In the genomic region with DNA sequence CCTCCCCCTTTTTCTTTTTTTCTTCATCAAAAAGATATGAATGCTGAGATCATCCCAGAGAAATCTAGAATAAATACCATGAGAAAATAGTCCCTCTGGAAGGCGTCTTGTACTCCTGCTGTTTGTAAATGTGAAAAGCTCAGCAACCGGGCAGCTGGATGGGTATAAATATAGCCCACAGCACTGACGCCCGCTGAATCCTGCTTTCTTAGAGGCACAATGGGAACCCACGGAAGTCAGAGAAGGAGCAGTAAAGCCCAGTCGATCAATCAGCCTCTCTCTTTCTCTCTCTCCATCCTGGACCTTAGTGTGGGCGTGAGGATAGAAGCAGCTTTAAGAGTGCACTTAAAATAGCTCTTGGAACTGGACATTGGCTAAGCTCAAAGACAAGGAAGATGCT, we compare ENCODE assay signal across 14 cellular contexts.
A peak's percentile ranks its signal among the peaks of the same experiment; 100 is the strongest.
DNase-seq lines count a peak whose midpoint lies in the region; ATAC-seq and TF ChIP-seq lines count a peak whose summit lies in the region.
"Had no signal": no experiment of that assay in that cellular context is flagged by ENCODE, and none has a peak within 500 bp of the region (broad histone marks: within the 10 kb centered on the region; RNA-seq: fewer than 3 reads in every experiment).

No MANE protein-coding gene starts in this region.

- intact Hi-C loops in CD4-positive, alpha-beta T cell (cut with DNase I, micrococcal nuclease) = no loop called here

- H3K9ac ChIP-seq in BLaER1 treated with 17β-estradiol and CSF1 and Interleukin-3, amounts not matched to agents 10 nM and 100 nM = peak overlapping the region; percentile 35 to 74 (median 60); a peak in 19 of 22 replicates
- no peak overlapping the region for H3K9ac ChIP-seq in parathyroid adenoma
- H3K9ac ChIP-seq: SK-N-SH had no signal

- peaks cover 0 to 56% (median 39%) of the 10 kb centered on the region in 11 experiments; a peak in 18 of 22 replicates for H3K9me3 ChIP-seq in BLaER1 treated with 17β-estradiol and CSF1 and Interleukin-3, amounts not matched to agents 10 nM and 100 nM (replicated peaks in 1 of 11)
- H3K9me3 ChIP-seq in right atrium auricular region (no peaks in the 10 kb centered on the region), parathyroid adenoma (ENCODE audit: control insufficient read depth, low read length) (no peaks in the 10 kb centered on the region)
- no peaks in the 10 kb centered on the region for H3K9me3 ChIP-seq in CD4-positive, alpha-beta T cell (ENCODE audit: control insufficient read depth, low read length)
- H3K9me3 ChIP-seq: A549, SK-N-SH had no signal

- POLR2A ChIA-PET in CD4-positive, alpha-beta T cell (lab: Charles Lee) = interaction anchor here (0.7 kb wide), 1 partner anchor 892 kb away, joined by 3 read pairs; no protein-coding TSS in a partner anchor

- TF ChIP-seq CTCF in right atrium auricular region (IDR thresholded peaks at IDR 0.05) = no peak
- TF ChIP-seq CTCF in parathyroid adenoma (IDR thresholded peaks at IDR 0.05) = no peak
- TF ChIP-seq CTCF in CD4-positive, alpha-beta T cell (IDR thresholded peaks at IDR 0.05) = no peak

- H3K9me3 Mint-ChIP-seq in natural killer cell treated with Interleukin-12 subunit alpha and Interleukin-12 subunit beta and Interleukin-15 and Interleukin-18, amount 100 ng/mL, for 72 hours = no peaks in the 10 kb centered on the region
- H3K9me3 Mint-ChIP-seq in CD4-positive, alpha-beta T cell = no peaks in the 10 kb centered on the region
- H3K9me3 Mint-ChIP-seq: activated B cell treated with CpG ODN at 0.5 μM for 24 hours had no signal

- H3K36me3 ChIP-seq in BLaER1 treated with 17β-estradiol and CSF1 and Interleukin-3, amounts not matched to agents 10 nM and 100 nM = peaks cover 14 to 70% (median 56%) of the 10 kb centered on the region in 11 experiments; a peak in 21 of 22 replicates
- H3K36me3 ChIP-seq in right atrium auricular region = no peaks in the 10 kb centered on the region
- H3K36me3 ChIP-seq in parathyroid adenoma (ENCODE audit: control insufficient read depth, insufficient read depth, low read length) = no peaks in the 10 kb centered on the region

- H3K79me2 ChIP-seq in parathyroid adenoma = peaks cover 7% of the 10 kb centered on the region

- peaks cover 0 to 80% (median 0%) of the 10 kb centered on the region in 11 experiments; a peak in 3 of 22 replicates for H4K20me1 ChIP-seq in BLaER1 treated with 17β-estradiol and CSF1 and Interleukin-3, amounts not matched to agents 10 nM and 100 nM

- H3K36me3 Mint-ChIP-seq in natural killer cell treated with Interleukin-12 subunit alpha and Interleukin-12 subunit beta and Interleukin-15 and Interleukin-18, amount 100 ng/mL, for 72 hours = peaks cover 4% of the 10 kb centered on the region
- H3K36me3 Mint-ChIP-seq in CD4-positive, alpha-beta T cell (ENCODE audit: low read depth) = peaks cover 4% of the 10 kb centered on the region

- peak overlapping the region; percentile 67 to 89 (median 79) for H3K4me2 ChIP-seq in BLaER1 treated with 17β-estradiol and CSF1 and Interleukin-3, amounts not matched to agents 10 nM and 100 nM
- no peak overlapping the region for H3K4me2 ChIP-seq in parathyroid adenoma (ENCODE audit: low read length)
- H3K4me2 ChIP-seq: A549, SK-N-SH had no signal

- H3K27ac ChIP-seq in BLaER1 treated with 17β-estradiol and CSF1 and Interleukin-3, amounts not matched to agents 10 nM and 100 nM = peak overlapping the region in 10 of 11 experiments; percentile 8 to 96 (median 86); a peak in 18 of 22 replicates
- H3K27ac ChIP-seq in right atrium auricular region = peak overlapping the region; percentile 76
- H3K27ac ChIP-seq in parathyroid adenoma = peak overlapping the region; percentile 1
- H3K27ac ChIP-seq in CD4-positive, alpha-beta T cell (ENCODE audit: low read depth, low read length) = no peak overlapping the region
- H3K27ac ChIP-seq: A549 had no signal

- CTCF ChIA-PET in CD4-positive, alpha-beta T cell (lab: Charles Lee) = no interaction called here

- no peaks in the 10 kb centered on the region for H3K27me3 ChIP-seq in BLaER1 treated with 17β-estradiol and CSF1 and Interleukin-3, amounts not matched to agents 10 nM and 100 nM
- H3K27me3 ChIP-seq in right atrium auricular region = no peaks in the 10 kb centered on the region
- H3K27me3 ChIP-seq in parathyroid adenoma (ENCODE audit: control insufficient read depth, insufficient read depth, low read length) = no peaks in the 10 kb centered on the region
- H3K27me3 ChIP-seq in CD4-positive, alpha-beta T cell (ENCODE audit: control insufficient read depth, insufficient read depth, low read length) = no peaks in the 10 kb centered on the region

- ATAC-seq in natural killer cell treated with Interleukin-12 subunit alpha and Interleukin-12 subunit beta and Interleukin-15 and Interleukin-18, amount 100 ng/mL, for 72 hours = no peak
- ATAC-seq in HG02642 (IDR thresholded peaks at IDR 0.05; ENCODE audit: poor library complexity, unreplicated experiment) = no peak
- no peak for ATAC-seq in CD4-positive, alpha-beta T cell (ENCODE audit: poor library complexity)
- ATAC-seq: A549, esophagus mucosa had no signal

- DNase-seq in astrocyte of the hippocampus (ENCODE audit: low read depth, low spot score) (peak; percentile 29), right atrium auricular region (ENCODE audit: low spot score) (no peak), inferior parietal cortex (ENCODE audit: extremely low spot score) (no peak)
- no peak for DNase-seq in natural killer cell treated with Interleukin-12 subunit alpha and Interleukin-12 subunit beta and Interleukin-15 and Interleukin-18, amount 100 ng/mL, for 72 hours (ENCODE audit: low spot score)
- DNase-seq in CD4-positive, alpha-beta T cell = no peak
- DNase-seq: activated B cell treated with CpG ODN at 0.5 μM for 24 hours, NCI-H1105 treated with DMSO at 0.1 percent for 48 hours, SK-N-SH, trophoblast cell had no signal

- no peaks in the 10 kb centered on the region for H3K27me3 Mint-ChIP-seq in natural killer cell treated with Interleukin-12 subunit alpha and Interleukin-12 subunit beta and Interleukin-15 and Interleukin-18, amount 100 ng/mL, for 72 hours
- no peaks in the 10 kb centered on the region for H3K27me3 Mint-ChIP-seq in CD4-positive, alpha-beta T cell
- H3K27me3 Mint-ChIP-seq: activated B cell treated with CpG ODN at 0.5 μM for 24 hours had no signal

- H3K4me3 ChIP-seq in BLaER1 treated with 17β-estradiol and CSF1 and Interleukin-3, amounts not matched to agents 10 nM and 100 nM = peak overlapping the region in 6 of 10 experiments; percentile 9 to 37 (median 20); a peak in 8 of 20 replicates
- peak overlapping the region in 1 of 2 donors; percentile 14 for H3K4me3 ChIP-seq in right atrium auricular region
- no peak overlapping the region for H3K4me3 ChIP-seq in parathyroid adenoma (ENCODE audit: low read depth, low read length)
- H3K4me3 ChIP-seq: A549 had no signal

- no peak overlapping the region for H3K27ac Mint-ChIP-seq in natural killer cell treated with Interleukin-12 subunit alpha and Interleukin-12 subunit beta and Interleukin-15 and Interleukin-18, amount 100 ng/mL, for 72 hours
- no peak overlapping the region for H3K27ac Mint-ChIP-seq in CD4-positive, alpha-beta T cell
- H3K27ac Mint-ChIP-seq: activated B cell treated with CpG ODN at 0.5 μM for 24 hours had no signal

- H2AFZ ChIP-seq in parathyroid adenoma = peak overlapping the region; percentile 51

- H3K4me1 Mint-ChIP-seq in natural killer cell treated with Interleukin-12 subunit alpha and Interleukin-12 subunit beta and Interleukin-15 and Interleukin-18, amount 100 ng/mL, for 72 hours (ENCODE audit: low read depth in 2 of 2) = peaks cover 42 to 45% of the 10 kb centered on the region in 2 donors
- peaks cover 51% of the 10 kb centered on the region for H3K4me1 Mint-ChIP-seq in CD4-positive, alpha-beta T cell (ENCODE audit: low read depth)

- peaks cover 77 to 100% (median 94%) of the 10 kb centered on the region in 10 experiments for H3K4me1 ChIP-seq in BLaER1 treated with 17β-estradiol and CSF1 and Interleukin-3, amounts not matched to agents 10 nM and 100 nM
- H3K4me1 ChIP-seq in right atrium auricular region (peaks cover 0 to 48% of the 10 kb centered on the region in 2 donors), parathyroid adenoma (peaks cover 25% of the 10 kb centered on the region)

- no peak overlapping the region for H3K4me3 Mint-ChIP-seq in natural killer cell treated with Interleukin-12 subunit alpha and Interleukin-12 subunit beta and Interleukin-15 and Interleukin-18, amount 100 ng/mL, for 72 hours
- H3K4me3 Mint-ChIP-seq in CD4-positive, alpha-beta T cell = no peak overlapping the region
- H3K4me3 Mint-ChIP-seq: activated B cell treated with CpG ODN at 0.5 μM for 24 hours had no signal
